In the genomic region with DNA sequence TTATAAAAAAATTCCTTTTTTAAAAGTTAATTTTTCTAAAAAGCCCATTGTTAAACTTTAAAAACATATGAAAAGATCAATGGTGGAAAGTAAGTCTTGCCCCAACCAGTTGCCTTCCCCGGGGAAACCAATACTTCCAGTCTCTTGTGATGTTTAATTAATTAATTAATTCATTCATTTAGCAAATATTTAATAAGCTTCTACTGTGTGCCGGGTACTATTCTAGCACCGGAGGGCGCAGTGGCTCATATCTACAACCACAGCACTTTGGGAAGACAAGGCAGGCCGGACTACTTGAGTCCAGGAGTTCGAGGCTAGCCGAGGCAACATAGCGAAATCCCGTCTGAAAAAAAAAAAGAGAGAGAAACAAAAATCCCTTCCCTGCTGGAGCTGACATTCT, we compare ENCODE assay signal across 13 cellular contexts.
A peak's percentile ranks its signal among the peaks of the same experiment; 100 is the strongest.
DNase-seq lines count a peak whose midpoint lies in the region; ATAC-seq and TF ChIP-seq lines count a peak whose summit lies in the region.
"Had no signal": no experiment of that assay in that cellular context is flagged by ENCODE, and none has a peak within 500 bp of the region (broad histone marks: within the 10 kb centered on the region; RNA-seq: fewer than 3 reads in every experiment).

No MANE protein-coding gene starts in this region.

- TF ChIP-seq CTCF in AG09319 (IDR thresholded peaks at IDR 0.05; ENCODE audit: low read depth, low read length) (peak; percentile 3; the same call in 1 of the 2 replicates), GM12865 (IDR thresholded peaks at IDR 0.05; ENCODE audit: insufficient read depth, low read depth, low read length, missing control alignments) (peak; percentile 7), fibroblast of pulmonary artery (IDR thresholded peaks at IDR 0.05; ENCODE audit: low read length, missing control alignments) (peak; percentile 21), dorsolateral prefrontal cortex (IDR thresholded peaks at IDR 0.05 in 54 of 56, conservative IDR thresholded peaks at IDR 0.05 in 2 of 56; ENCODE audit: low read depth in 1 of 56, partially characterized antibody in 56 of 56) (no peak)

- intact Hi-C loops in dorsolateral prefrontal cortex (cut with DNase I): no loop called here

- H3K4me3 ChIP-seq in GM12865 (ENCODE audit: low read depth, low read length): no peak overlapping the region
- H3K4me3 ChIP-seq in fibroblast of pulmonary artery (replicated peaks; ENCODE audit: low read depth, low read length): no peak overlapping the region
- no peak overlapping the region for H3K4me3 ChIP-seq in dorsolateral prefrontal cortex
- H3K4me3 ChIP-seq: stomach had no signal

- H3K27me3 ChIP-seq in dorsolateral prefrontal cortex: no peaks in the 10 kb centered on the region
- H3K27me3 ChIP-seq: stomach had no signal

- no peak overlapping the region for H3K27ac ChIP-seq in dorsolateral prefrontal cortex
- H3K27ac ChIP-seq: stomach had no signal

- no peak for ATAC-seq in HG02588 (IDR thresholded peaks at IDR 0.05; ENCODE audit: unreplicated experiment)

- no peak for DNase-seq in AG09319 (ENCODE audit: extremely low read depth, low read depth)
- no peak for DNase-seq in GM12865 (ENCODE audit: low read depth)
- peak; percentile 12 for DNase-seq in RKO (ENCODE audit: low spot score)
- DNase-seq in fibroblast of pulmonary artery (ENCODE audit: low read depth): peak; percentile 41
- DNase-seq in dorsolateral prefrontal cortex: no peak
- DNase-seq in COLO829 (ENCODE audit: low spot score): no peak
- DNase-seq in NOMO-1 (lab: John Stamatoyannopoulos, UW; ENCODE audit: unreplicated experiment in 2 of 2): no peak
- DNase-seq: activated T-cell treated with anti-CD3 and anti-CD28 coated beads for 4 hours, endodermal cell, NCI-H1930, RPMI8226, stomach had no signal

Comparison
In these comparisons a context has a peak if more than half of its experiments do, and no peak if none do; other contexts are left out.
1. DNase-seq: peak in RKO (single experiment) and fibroblast of pulmonary artery (single experiment); none in AG09319 (single experiment), GM12865 (single experiment), dorsolateral prefrontal cortex (0 of 10), COLO829 (single experiment) and NOMO-1 (0 of 2).
2. CTCF ChIP-seq: peak in AG09319 (single experiment), GM12865 (single experiment) and fibroblast of pulmonary artery (single experiment); none in dorsolateral prefrontal cortex (0 of 56).